Comparison of ENCODE assay signal across 8 cellular contexts in genomic region chr17:79915850-79916430, GRCh38.
A peak's percentile ranks its signal among the peaks of the same experiment; 100 is the strongest.
DNase-seq lines count a peak whose midpoint lies in the region; ATAC-seq and TF ChIP-seq lines count a peak whose summit lies in the region.

No MANE protein-coding gene starts in this region.

- no peaks in the 10 kb centered on the region for H3K9me2 ChIP-seq in PC-9 (ENCODE audit: insufficient read depth)

- H3F3A ChIP-seq in PC-9 (ENCODE audit: insufficient read depth, low read depth), result peaks cover 9% of the 10 kb centered on the region; the same call in 1 of the 2 replicates

- ATAC-seq in HG02885 (IDR thresholded peaks at IDR 0.05; ENCODE audit: poor library complexity, unreplicated experiment), result no peak

- no peaks in the 10 kb centered on the region for H4K20me1 ChIP-seq in PC-9 (ENCODE audit: insufficient read depth)

- peak overlapping the region; percentile 37; the same call in 1 of the 2 replicates for H3K4me2 ChIP-seq in PC-9

- CTCF ChIA-PET in PC-9 (lab: Charles Lee), result interaction anchor here (0.5 to 1.9 kb wide), 7 partner anchors 65 to 170 kb away, joined by 3 to 10 read pairs (median 4); no protein-coding TSS in a partner anchor

- no peaks in the 10 kb centered on the region for H3K9me3 Mint-ChIP-seq in type B pancreatic cell

- DNase-seq in stimulated activated CD4-positive, alpha-beta T cell treated with anti-CD3 and anti-CD28 coated beads, Interleukin-15, amount 100 ng/mL, for 24 hours, result peak; percentile 17
- no peak for DNase-seq in stimulated activated CD4-positive, alpha-beta T cell treated with anti-CD3 and anti-CD28 coated beads, Interleukin-1b, Interleukin-23, amount 100 ng/mL, for 48 hours
- peak; percentile 87 to 97 for DNase-seq in PC-9
- DNase-seq in germinal center (ENCODE audit: low spot score), result peak; percentile 21
- DNase-seq in type B pancreatic cell (ENCODE audit: extremely low spot score, unreplicated experiment), result no peak
- DNase-seq in cortex of kidney (lab: John Stamatoyannopoulos, UW), result no peak
- DNase-seq in NCI-H1436 treated with DMSO at 0.1 percent for 48 hours (lab: John Stamatoyannopoulos, UW), result no peak

- H3K9me3 ChIP-seq in PC-9 (ENCODE audit: insufficient read depth, low read depth), result no peaks in the 10 kb centered on the region

- BruUV-seq in PC-9 (replicated peaks; lab: Mats Ljungman, UMichigan), result no TSS peak

- peaks cover 42% of the 10 kb centered on the region for H3K4me1 ChIP-seq in PC-9 (replicated peaks; ENCODE audit: insufficient read depth)

- no peak overlapping the region for H3K27ac ChIP-seq in PC-9

- H3K4me1 Mint-ChIP-seq in type B pancreatic cell (ENCODE audit: unreplicated experiment), result peaks cover 14% of the 10 kb centered on the region

- H3K27me3 Mint-ChIP-seq in type B pancreatic cell, result peaks cover 3% of the 10 kb centered on the region

- no peak overlapping the region for H2AFZ ChIP-seq in PC-9

- H3K4me3 Mint-ChIP-seq in type B pancreatic cell, result peak overlapping the region; percentile 65

- H3K27ac Mint-ChIP-seq in type B pancreatic cell, result peak overlapping the region; percentile 90

- H3K79me2 ChIP-seq in PC-9 (ENCODE audit: low read depth), result no peaks in the 10 kb centered on the region

- no peak overlapping the region for H3K4me3 ChIP-seq in PC-9

- no peaks in the 10 kb centered on the region for H3K36me3 Mint-ChIP-seq in type B pancreatic cell

- intact Hi-C loops in PC-9 (cut with micrococcal nuclease; ENCODE audit: unreplicated experiment), result loop anchor here (1.0 to 5.0 kb wide), 6 partner anchors 76 to 194 kb away; no protein-coding TSS in a partner anchor

- TF ChIP-seq CTCF in PC-9 (conservative IDR thresholded peaks at IDR 0.05), result peak; percentile 64
- peak; percentile 57 for TF ChIP-seq CTCF in type B pancreatic cell (conservative IDR thresholded peaks at IDR 0.05)

- no peaks in the 10 kb centered on the region for H3K27me3 ChIP-seq in PC-9 (ENCODE audit: insufficient read depth, low read depth)

- POLR2A ChIA-PET in PC-9 (lab: Charles Lee; ENCODE audit: unreplicated experiment), result interaction anchor here (0.6 to 0.7 kb wide), 4 partner anchors 32 to 208 kb away, joined by 3 to 8 read pairs (median 4); no protein-coding TSS in a partner anchor

- no peaks in the 10 kb centered on the region for H3K36me3 ChIP-seq in PC-9 (ENCODE audit: low read depth)

Comparison
In these comparisons a context has a peak if more than half of its experiments do, and no peak if none do; other contexts are left out.
1. DNase-seq: peak in stimulated activated CD4-positive, alpha-beta T cell treated with anti-CD3 and anti-CD28 coated beads, Interleukin-15, amount 100 ng/mL, for 24 hours (single experiment), PC-9 (2 of 2) and germinal center (single experiment); none in stimulated activated CD4-positive, alpha-beta T cell treated with anti-CD3 and anti-CD28 coated beads, Interleukin-1b, Interleukin-23, amount 100 ng/mL, for 48 hours (single experiment), type B pancreatic cell (single experiment), cortex of kidney (single experiment) and NCI-H1436 treated with DMSO at 0.1 percent for 48 hours (single experiment).